22 cellular contexts compared by ENCODE assay signal in the genomic region with DNA sequence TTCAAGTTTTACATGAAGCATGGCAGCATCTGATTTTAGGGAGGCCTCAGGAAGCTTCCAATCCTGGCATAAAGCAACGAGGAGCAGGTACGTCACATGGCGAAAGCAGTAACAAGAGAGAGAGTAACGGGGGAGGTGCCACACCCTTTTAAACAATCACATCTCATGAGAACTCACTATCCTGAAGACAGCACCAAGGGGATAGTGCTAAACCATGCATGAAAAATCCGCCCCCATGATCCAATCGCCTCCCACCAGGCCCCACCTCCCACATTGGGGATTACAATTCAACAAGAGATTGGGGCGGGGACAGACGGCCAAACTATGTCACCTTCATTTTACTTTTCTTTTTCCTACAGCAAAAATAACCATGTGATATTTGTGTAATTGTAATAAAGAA. TPM values are rescaled to one million over a fixed set of nuclear protein-coding genes. Genes with fewer than 3 reads are reported as not detected.
A peak's percentile ranks its signal among the peaks of the same experiment; 100 is the strongest.
DNase-seq lines count a peak whose midpoint lies in the region; TF ChIP-seq lines count a peak whose summit lies in the region.
"Had no signal": no experiment of that assay in that cellular context is flagged by ENCODE, and none has a peak within 500 bp of the region (broad histone marks: within the 10 kb centered on the region; RNA-seq: fewer than 3 reads in every experiment).

No MANE protein-coding gene starts in this region.

- H3K36me3 Mint-ChIP-seq in neural progenitor cell, result no peaks in the 10 kb centered on the region
- H3K36me3 Mint-ChIP-seq: CD4-positive, alpha-beta memory T cell had no signal

- H3K79me2 ChIP-seq in neural progenitor cell (ENCODE audit: low read depth), result peaks cover 33% of the 10 kb centered on the region

- CTCF ChIA-PET in HEK293 (lab: Yijun Ruan, JAX), result interaction anchor here (0.6 to 3.5 kb wide), 12 partner anchors 11 to 413 kb away, joined by 3 to 16 read pairs (median 4); no protein-coding TSS in a partner anchor

- H3K27me3 Mint-ChIP-seq in neural progenitor cell (ENCODE audit: insufficient read depth, low read depth), result peaks cover 13% of the 10 kb centered on the region
- H3K27me3 Mint-ChIP-seq: CD4-positive, alpha-beta memory T cell had no signal

- no peaks in the 10 kb centered on the region for H3K36me3 ChIP-seq in HEK293 (ENCODE audit: control insufficient read depth in 2 of 2, insufficient read depth in 1 of 2, low read length in 2 of 2)
- H3K36me3 ChIP-seq in WERI-Rb-1, result no peaks in the 10 kb centered on the region
- H3K36me3 ChIP-seq in neural progenitor cell, result no peaks in the 10 kb centered on the region
- H3K36me3 ChIP-seq in adrenal gland (replicated peaks in 1 of 2), result no peaks in the 10 kb centered on the region

- H3K9me3 ChIP-seq in HEK293 (ENCODE audit: control insufficient read depth, insufficient read depth, low read depth, low read length) (no peaks in the 10 kb centered on the region), WERI-Rb-1 (ENCODE audit: severe bottlenecking) (no peaks in the 10 kb centered on the region), neural progenitor cell (ENCODE audit: low read depth) (no peaks in the 10 kb centered on the region), adrenal gland (replicated peaks in 1 of 3) (no peaks in the 10 kb centered on the region)
- H3K9me3 ChIP-seq: A549 had no signal

- no peak overlapping the region for H3K9ac ChIP-seq in neural progenitor cell

- no peaks in the 10 kb centered on the region for H3K27me3 ChIP-seq in WERI-Rb-1 (ENCODE audit: insufficient read depth, low read depth, severe bottlenecking)
- peaks cover 22% of the 10 kb centered on the region for H3K27me3 ChIP-seq in neural progenitor cell
- H3K27me3 ChIP-seq in adrenal gland, result no peaks in the 10 kb centered on the region

- H3K27ac ChIP-seq in HEK293 (ENCODE audit: extremely low read depth, low read depth, low read length), result no peak overlapping the region
- peak overlapping the region; percentile 39 for H3K27ac ChIP-seq in WERI-Rb-1
- H3K27ac ChIP-seq in neural progenitor cell, result no peak overlapping the region
- H3K27ac ChIP-seq in adrenal gland, result no peak overlapping the region
- H3K27ac ChIP-seq: PC-9, SK-N-MC had no signal

- H4K20me1 ChIP-seq in neural progenitor cell (ENCODE audit: low read depth), result no peaks in the 10 kb centered on the region

- H3F3A ChIP-seq in neural progenitor cell (ENCODE audit: low read depth), result peaks cover 21% of the 10 kb centered on the region

- H3K4me2 ChIP-seq in neural progenitor cell, result peak overlapping the region; percentile 20
- H3K4me2 ChIP-seq: PC-9 had no signal

- in situ Hi-C loops in Caki2 (cut with HindIII; ENCODE audit: low pct_unique_long_range_greater_than_20kb, low sequenced_read_pairs), result no loop called here

- H3K4me3 Mint-ChIP-seq in neural progenitor cell, result no peak overlapping the region
- H3K4me3 Mint-ChIP-seq: CD4-positive, alpha-beta memory T cell had no signal

- H3K4me3 ChIP-seq in HEK293 (ENCODE audit: low read depth, low read length) (no peak overlapping the region), WERI-Rb-1 (ENCODE audit: low read depth, low read length) (peak overlapping the region; percentile 22; the same call in 1 of the 2 replicates), neural progenitor cell (no peak overlapping the region), adrenal gland (no peak overlapping the region)
- H3K4me3 ChIP-seq: A549, PC-9, SK-N-MC had no signal

- WGBS in adrenal gland, 4 donors, result 81 to 90% (median 82%) methylated on average over 8 of the region's 8 CpGs

- H2AFZ ChIP-seq in neural progenitor cell (replicated peaks), result no peak overlapping the region
- H2AFZ ChIP-seq: PC-9 had no signal

- peak; percentile 41 for DNase-seq in Caki2 (ENCODE audit: low read depth)
- DNase-seq in WERI-Rb-1, result peak; percentile 79
- DNase-seq in neural progenitor cell (ENCODE audit: low spot score), result peak; percentile 71
- no peak for DNase-seq in adrenal gland
- DNase-seq in ecto neural progenitor cell (ENCODE audit: low spot score), result no peak
- DNase-seq in DMS153 (lab: John Stamatoyannopoulos, UW), result no peak
- DNase-seq: C1 segment of cervical spinal cord; Calu3; CD4-positive, alpha-beta memory T cell; GOT3; Karpas-422; NCI-H1092; NCI-H1417 treated with DMSO at 0.1 percent for 48 hours; NCI-H1694 treated with DMSO at 0.1 percent for 48 hours; NCI-H2081; NCI-H774; PC-9; RPMI8226; SIG-M5 had no signal

- no peak for TF ChIP-seq POLR2A in adrenal gland (IDR thresholded peaks at IDR 0.05)

- H3K4me1 ChIP-seq in HEK293 (ENCODE audit: control insufficient read depth, insufficient read depth, low read length), result 0 out of 2 replicates have a peak, but pooled peaks cover 4% of the 10 kb centered on the region
- H3K4me1 ChIP-seq in neural progenitor cell, result peaks cover 34% of the 10 kb centered on the region
- H3K4me1 ChIP-seq in adrenal gland (replicated peaks in 1 of 2), result peaks cover 3 to 5% of the 10 kb centered on the region in 2 donors

- peaks cover 15% of the 10 kb centered on the region for H3K4me1 Mint-ChIP-seq in neural progenitor cell

- intact Hi-C loops in adrenal gland (cut with DNase I), result loop anchor here in 1 of 2 donors (10.0 kb wide), 1 partner anchor 212 kb away; the partner anchor contains the start of gene MED6

- H3K27ac Mint-ChIP-seq in neural progenitor cell, result no peak overlapping the region

- no peak for TF ChIP-seq CTCF in HEK293 (tag by site-specific recombination; IDR thresholded peaks at IDR 0.05)
- TF ChIP-seq CTCF in WERI-Rb-1 (IDR thresholded peaks at IDR 0.05; ENCODE audit: low read depth, low read length), result no peak
- TF ChIP-seq CTCF in neural progenitor cell (IDR thresholded peaks at IDR 0.05), result no peak
- TF ChIP-seq CTCF in adrenal gland (IDR thresholded peaks at IDR 0.05), result no peak

- POLR2A ChIA-PET in HEK293 (lab: Yijun Ruan, JAX), result no interaction called here

- H3K9me3 Mint-ChIP-seq in neural progenitor cell, result no peaks in the 10 kb centered on the region
- H3K9me3 Mint-ChIP-seq: CD4-positive, alpha-beta memory T cell had no signal

TF ChIP-seq in HEK293, 187 proteins besides CTCF, POLR2A, EP300 and RAD21 (continues in another document):
- TF ChIP-seq ZNF394 (tag by site-specific recombination; IDR thresholded peaks at IDR 0.05; ENCODE audit: borderline replicate concordance), result no peak
- TF ChIP-seq ZNF292 (tag by site-specific recombination; IDR thresholded peaks at IDR 0.05; ENCODE audit: borderline replicate concordance, low read depth), result no peak
- TF ChIP-seq ZNF398 (tag by site-specific recombination; IDR thresholded peaks at IDR 0.05), result no peak
- TF ChIP-seq EGR2 (tag by site-specific recombination; IDR thresholded peaks at IDR 0.05; ENCODE audit: low read depth), result peak; percentile 91
- TF ChIP-seq ZNF776 (tag by site-specific recombination; IDR thresholded peaks at IDR 0.05; ENCODE audit: borderline replicate concordance), result no peak
- TF ChIP-seq GLIS1 (tag by site-specific recombination; IDR thresholded peaks at IDR 0.05), result peak; percentile 60
- no peak for TF ChIP-seq ZNF747 (tag by site-specific recombination; IDR thresholded peaks at IDR 0.05)
- no peak for TF ChIP-seq ZNF473 (tag by site-specific recombination; IDR thresholded peaks at IDR 0.05)
- no peak for TF ChIP-seq ZBTB20 (tag by site-specific recombination; IDR thresholded peaks at IDR 0.05)
- TF ChIP-seq ZXDB (tag by site-specific recombination; IDR thresholded peaks at IDR 0.05), result no peak
- TF ChIP-seq GLIS2 (tag by site-specific recombination; IDR thresholded peaks at IDR 0.05), result no peak
- no peak for TF ChIP-seq ZNF146 (tag by site-specific recombination; IDR thresholded peaks at IDR 0.05)
- no peak for TF ChIP-seq ZNF221 (tag by site-specific recombination; IDR thresholded peaks at IDR 0.05; ENCODE audit: borderline replicate concordance)
- TF ChIP-seq ZNF76 (tag by site-specific recombination; IDR thresholded peaks at IDR 0.05; ENCODE audit: borderline replicate concordance, low read depth), result no peak
- TF ChIP-seq ZNF37A (tag by site-specific recombination; IDR thresholded peaks at IDR 0.05), result no peak
- TF ChIP-seq, protein P1, sequence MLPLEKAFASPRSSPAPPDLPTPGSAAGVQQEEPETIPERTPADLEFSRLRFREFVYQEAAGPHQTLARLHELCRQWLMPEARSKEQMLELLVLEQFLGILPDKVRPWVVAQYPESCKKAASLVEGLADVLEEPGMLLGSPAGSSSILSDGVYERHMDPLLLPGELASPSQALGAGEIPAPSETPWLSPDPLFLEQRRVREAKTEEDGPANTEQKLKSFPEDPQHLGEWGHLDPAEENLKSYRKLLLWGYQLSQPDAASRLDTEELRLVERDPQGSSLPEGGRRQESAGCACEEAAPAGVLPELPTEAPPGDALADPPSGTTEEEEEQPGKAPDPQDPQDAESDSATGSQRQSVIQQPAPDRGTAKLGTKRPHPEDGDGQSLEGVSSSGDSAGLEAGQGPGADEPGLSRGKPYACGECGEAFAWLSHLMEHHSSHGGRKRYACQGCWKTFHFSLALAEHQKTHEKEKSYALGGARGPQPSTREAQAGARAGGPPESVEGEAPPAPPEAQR (tag by site-specific recombination; IDR thresholded peaks at IDR 0.05), result no peak

RNA-seq across cellular contexts. Expression of gene MAP3K9, which starts 7.2 kb away (rescaled TPM):
- total RNA-seq in Caki2 (2014; rRNA removed; shearing (Covaris generic); ENCODE audit: low replicate concordance), result 3.5 and 7.2 TPM in 2 replicates
- total RNA-seq in neural progenitor cell (ENCODE audit: low replicate concordance) (14.9 and 25.3 TPM in 2 replicates), adrenal gland (1 to 10 TPM; 2.2 to 6.7 (median 3.2) TPM)
- polyA plus RNA-seq in adrenal gland, result 1 to 10 TPM in 2 of 3 donors, under 1 TPM in 1; 0.67 to 2.7 (median 1.3) TPM

Comparison
In these comparisons a context has a peak if more than half of its experiments do, and no peak if none do; other contexts are left out.
1. DNase-seq: peak in Caki2 (single experiment), WERI-Rb-1 (single experiment) and neural progenitor cell (single experiment); none in adrenal gland (0 of 7), ecto neural progenitor cell (single experiment) and DMS153 (single experiment).